Comparison of ENCODE assay signal across 9 cellular contexts in genomic region chr22:40853961-40854360, GRCh38. TPM values are rescaled to one million over a fixed set of nuclear protein-coding genes. Genes with fewer than 3 reads are reported as not detected.
DNase-seq lines count a peak whose midpoint lies in the region; ATAC-seq and TF ChIP-seq lines count a peak whose summit lies in the region.
"Had no signal": no experiment of that assay in that cellular context is flagged by ENCODE, and none has a peak within 500 bp of the region (broad histone marks: within the 10 kb centered on the region; RNA-seq: fewer than 3 reads in every experiment).

No MANE protein-coding gene starts in this region.

- H3K9me3 Mint-ChIP-seq in activated naive CD8-positive, alpha-beta T cell treated with anti-CD3 and anti-CD28 coated beads, Interleukin-2, amount 50 U/mL, for 24 hours, result no peaks in the 10 kb centered on the region
- H3K9me3 Mint-ChIP-seq in mesothelial cell of epicardium, result no peaks in the 10 kb centered on the region

- peaks cover 55% of the 10 kb centered on the region for H3K4me1 Mint-ChIP-seq in activated naive CD8-positive, alpha-beta T cell treated with anti-CD3 and anti-CD28 coated beads, Interleukin-2, amount 50 U/mL, for 24 hours
- peaks cover 54% of the 10 kb centered on the region for H3K4me1 Mint-ChIP-seq in mesothelial cell of epicardium

- CTCF ChIA-PET in AG04449 (lab: Yijun Ruan, JAX), result interaction anchor here (0.6 to 1.8 kb wide), 4 partner anchors 13 to 171 kb away, joined by 3 to 6 read pairs (median 4); no protein-coding TSS in a partner anchor

- TF ChIP-seq CTCF in AG04449 (IDR thresholded peaks at IDR 0.05; ENCODE audit: insufficient read depth, low read length, missing control alignments) (no peak), mesothelial cell of epicardium (IDR thresholded peaks at IDR 0.05; ENCODE audit: unreplicated experiment) (no peak)

- H3K27ac Mint-ChIP-seq in activated naive CD8-positive, alpha-beta T cell treated with anti-CD3 and anti-CD28 coated beads, Interleukin-2, amount 50 U/mL, for 24 hours, result no peak overlapping the region
- H3K27ac Mint-ChIP-seq in mesothelial cell of epicardium, result peak overlapping the region; percentile 73

- ATAC-seq in activated naive CD8-positive, alpha-beta T cell treated with anti-CD3 and anti-CD28 coated beads, Interleukin-2, amount 50 U/mL, for 24 hours, result no peak
- ATAC-seq in HG03571 (IDR thresholded peaks at IDR 0.05; ENCODE audit: unreplicated experiment) (no peak), GM21447 (IDR thresholded peaks at IDR 0.05; ENCODE audit: unreplicated experiment) (no peak)

- peak overlapping the region; percentile 29 for H3K4me3 ChIP-seq in AG04449 (ENCODE audit: low read depth, low read length)

- H3K4me3 Mint-ChIP-seq in activated naive CD8-positive, alpha-beta T cell treated with anti-CD3 and anti-CD28 coated beads, Interleukin-2, amount 50 U/mL, for 24 hours, result peak overlapping the region; percentile 92
- peak overlapping the region; percentile 96 for H3K4me3 Mint-ChIP-seq in mesothelial cell of epicardium

- DNase-seq in AG04449 (ENCODE audit: low read depth, low spot score), result no peak
- peak; percentile 15 for DNase-seq in HCEC 1CT
- DNase-seq in activated naive CD8-positive, alpha-beta T cell treated with anti-CD3 and anti-CD28 coated beads, Interleukin-2, amount 50 U/mL, for 24 hours, result no peak
- no peak for DNase-seq in mesothelial cell of epicardium (ENCODE audit: low spot score in 2 of 2, unreplicated experiment in 2 of 2)
- no peak for DNase-seq in NCI-H526 (lab: John Stamatoyannopoulos, UW)
- no peak for DNase-seq in DMS153 treated with DMSO at 0.1 percent for 48 hours (lab: John Stamatoyannopoulos, UW; ENCODE audit: unreplicated experiment)
- DNase-seq: stimulated activated CD4-positive, alpha-beta T cell treated with anti-CD3 and anti-CD28 coated beads, Interleukin-2, amount 100 ng/mL, for 48 hours had no signal

- H3K36me3 Mint-ChIP-seq in activated naive CD8-positive, alpha-beta T cell treated with anti-CD3 and anti-CD28 coated beads, Interleukin-2, amount 50 U/mL, for 24 hours (ENCODE audit: low read depth), result peaks cover 28% of the 10 kb centered on the region
- H3K36me3 Mint-ChIP-seq in mesothelial cell of epicardium, result peaks cover 6% of the 10 kb centered on the region

- POLR2A ChIA-PET in AG04449 (lab: Yijun Ruan, JAX), result interaction anchor here (0.6 kb wide), 1 partner anchor 238 kb away, joined by 3 read pairs; the partner anchor contains the start of gene EP300

- peaks cover 2% of the 10 kb centered on the region for H3K27me3 Mint-ChIP-seq in activated naive CD8-positive, alpha-beta T cell treated with anti-CD3 and anti-CD28 coated beads, Interleukin-2, amount 50 U/mL, for 24 hours
- H3K27me3 Mint-ChIP-seq in mesothelial cell of epicardium (ENCODE audit: low read depth), result no peaks in the 10 kb centered on the region

RNA-seq across cellular contexts. Expression of gene ST13, which starts 2.5 kb away (rescaled TPM):
- 327 to 365 TPM (median 344 TPM) in 3 replicates for total RNA-seq in mesothelial cell of epicardium

RNA-seq across cellular contexts. Expression of gene XPNPEP3, which starts 3.0 kb away (rescaled TPM):
- 21.2 to 24.8 TPM (median 22.6 TPM) in 3 replicates for total RNA-seq in mesothelial cell of epicardium

RNA-seq across cellular contexts. Expression of gene DNAJB7, which starts 8.0 kb away (rescaled TPM):
- not detected in 3 replicates for total RNA-seq in mesothelial cell of epicardium

RNA-seq across cellular contexts. Expression of gene SLC25A17, which starts 34.8 kb away (rescaled TPM):
- 30.1 to 31.1 TPM (median 30.6 TPM) in 3 replicates for total RNA-seq in mesothelial cell of epicardium
